ENCODE assay signal across 16 cellular contexts in the genomic region with DNA sequence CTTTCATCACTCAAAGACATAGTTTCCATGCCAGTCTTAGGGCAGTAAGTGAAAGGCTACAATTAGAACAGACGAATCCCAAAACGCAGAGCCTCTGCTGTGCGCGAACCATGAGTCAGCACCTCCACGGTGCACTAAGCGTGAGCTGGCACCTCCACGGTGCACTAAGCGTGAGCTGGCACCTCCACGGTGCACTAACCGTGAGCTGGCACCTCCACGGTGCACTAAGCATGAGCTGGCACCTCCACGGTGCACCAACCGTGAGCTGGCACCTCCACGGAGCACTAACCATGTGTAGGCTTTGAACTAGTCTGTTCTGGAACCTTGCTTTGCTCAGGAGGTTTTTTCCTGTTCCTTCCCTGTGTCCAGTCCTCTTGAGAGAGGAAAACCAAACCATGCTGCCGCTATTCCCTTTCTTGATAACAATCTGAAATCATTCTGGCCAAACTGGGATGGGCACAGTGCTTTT.
"Had no signal": no experiment of that assay in that cellular context is flagged by ENCODE, and none has a peak within 500 bp of the region (broad histone marks: within the 10 kb centered on the region; RNA-seq: fewer than 3 reads in every experiment).

No MANE protein-coding gene starts in this region.

- H3K36me3 Mint-ChIP-seq: activated naive CD8-positive, alpha-beta T cell treated with anti-CD3 and anti-CD28 coated beads for 36 hours; naive thymus-derived CD8-positive, alpha-beta T cell had no signal

- H3K4me3 ChIP-seq: esophagus muscularis mucosa, tibial artery, vagina had no signal

- H3K36me3 ChIP-seq: brain microvascular endothelial cell, esophagus muscularis mucosa, tibial artery, vagina had no signal

- ATAC-seq: activated T-cell treated with anti-CD3 and anti-CD28 coated beads, Interleukin-2, amount 50 U/mL, for 72 hours; naive thymus-derived CD8-positive, alpha-beta T cell; stimulated activated naive B cell treated with anti-CD40 and anti-IgM and Interleukin-4, amounts not matched to agents 10 μg/mL and 1 μg/mL and 100 μg/mL, for 72 hours had no signal

- H3K27ac ChIP-seq: brain microvascular endothelial cell, esophagus muscularis mucosa, tibial artery, vagina had no signal

- H3K9me3 Mint-ChIP-seq: activated CD4-positive, alpha-beta T cell treated with anti-CD3 and anti-CD28 coated beads, Interleukin-2, amount 10 ng/mL, durations not matched to agents 7 days and 5 days; activated naive CD8-positive, alpha-beta T cell treated with anti-CD3 and anti-CD28 coated beads for 36 hours; activated T-cell treated with anti-CD3 and anti-CD28 coated beads, Interleukin-2, amount 50 U/mL, for 72 hours; T-helper 2 cell treated with Interferon-gamma antibody and Interleukin-4, amounts not matched to agents 5 μg/mL and 100 μg/mL, for 36 hours had no signal

- H3K27me3 ChIP-seq: brain microvascular endothelial cell, tibial artery, vagina had no signal

- H3K27ac Mint-ChIP-seq: activated CD4-positive, alpha-beta T cell treated with anti-CD3 and anti-CD28 coated beads, Interleukin-2, amount 10 ng/mL, durations not matched to agents 7 days and 5 days; activated naive CD8-positive, alpha-beta T cell treated with anti-CD3 and anti-CD28 coated beads for 36 hours; activated T-cell treated with anti-CD3 and anti-CD28 coated beads, Interleukin-2, amount 50 U/mL, for 72 hours; naive thymus-derived CD8-positive, alpha-beta T cell; stimulated activated naive B cell treated with anti-CD40 and anti-IgM and Interleukin-4, amounts not matched to agents 10 μg/mL and 1 μg/mL and 100 μg/mL, for 72 hours; T-helper 2 cell treated with Interferon-gamma antibody and Interleukin-4, amounts not matched to agents 5 μg/mL and 100 μg/mL, for 36 hours had no signal

- H3K9me3 ChIP-seq: esophagus muscularis mucosa, tibial artery, vagina had no signal

- H3K4me1 ChIP-seq: vagina had no signal

- DNase-seq: activated CD4-positive, alpha-beta T cell treated with anti-CD3 and anti-CD28 coated beads, Interleukin-2, amount 10 ng/mL, durations not matched to agents 7 days and 5 days; activated CD8-positive, alpha-beta memory T cell treated with anti-CD3 and anti-CD28 coated beads, Interleukin-2, amount 50 U/mL, for 48 hours; activated gamma-delta T cell treated with Interleukin-2 at 50 U/mL for 16 hours; activated naive CD8-positive, alpha-beta T cell treated with anti-CD3 and anti-CD28 coated beads for 36 hours; activated T-cell treated with anti-CD3 and anti-CD28 coated beads, Interleukin-2, amount 50 U/mL, for 72 hours; brain microvascular endothelial cell; kidney glomerular epithelial cell; mesenchymal stem cell; naive thymus-derived CD8-positive, alpha-beta T cell; retina; stimulated activated CD4-positive, alpha-beta T cell treated with anti-CD3 and anti-CD28 coated beads, Interleukin-2, amount 100 ng/mL, for 48 hours; stimulated activated naive B cell treated with anti-CD40 and anti-IgM and Interleukin-4, amounts not matched to agents 10 μg/mL and 1 μg/mL and 100 μg/mL, for 72 hours; tibial artery had no signal
